16 cellular contexts compared by ENCODE assay signal in genomic region chr17:74451557-74451956, GRCh38. TPM values are rescaled to one million over a fixed set of nuclear protein-coding genes. Genes with fewer than 3 reads are reported as not detected.
A peak's percentile ranks its signal among the peaks of the same experiment; 100 is the strongest.
DNase-seq lines count a peak whose midpoint lies in the region; ATAC-seq, FAIRE-seq and TF ChIP-seq lines count a peak whose summit lies in the region.
"Had no signal": no experiment of that assay in that cellular context is flagged by ENCODE, and none has a peak within 500 bp of the region (broad histone marks: within the 10 kb centered on the region; RNA-seq: fewer than 3 reads in every experiment).

No MANE protein-coding gene starts in this region.

- POLR2A ChIA-PET in RWPE1 (lab: Yijun Ruan, JAX; ENCODE audit: low non-redundant PET): no interaction called here
- POLR2A ChIA-PET in K562 (lab: Yijun Ruan, JAX): no interaction called here

- CTCF ChIA-PET in RWPE1 (lab: Yijun Ruan, JAX): interaction anchor here (1.0 to 1.4 kb wide), 2 partner anchors 71 to 95 kb away, joined by 3 read pairs; no protein-coding TSS in a partner anchor
- CTCF ChIA-PET in K562 (lab: Yijun Ruan, JAX; ENCODE audit: low intra/inter-chr PET ratio): no interaction called here

- H3K4me1 ChIP-seq in K562 (replicated peaks in 1 of 2; ENCODE audit: control insufficient read depth in 2 of 2, insufficient read depth in 2 of 2, low read length in 2 of 2) (peaks cover 11 to 26% of the 10 kb centered on the region in 2 experiments; a peak in 4 of 5 replicates), lower lobe of right lung (peaks cover 34% of the 10 kb centered on the region)

- H3K36me3 ChIP-seq in K562 (ENCODE audit: control insufficient read depth, insufficient read depth, low read length) (no peaks in the 10 kb centered on the region), lower lobe of right lung (no peaks in the 10 kb centered on the region)

- no peak for FAIRE-seq in K562 (lab: Jason Lieb, UNC)

- intact Hi-C loops in K562 (cut with micrococcal nuclease) (no loop called here), lower lobe of right lung (cut with DNase I) (no loop called here)

- H3K4me3 ChIP-seq in K562 (no peak overlapping the region), lower lobe of right lung (no peak overlapping the region)

- no peak overlapping the region for H3K9ac ChIP-seq in K562 (ENCODE audit: insufficient read depth in 1 of 2, low read depth in 2 of 2, low read length in 2 of 2)

- no peak for TF ChIP-seq RAD21 in K562 (CRISPR knock-in tag; conservative IDR thresholded peaks at IDR 0.05 in 1 of 2, IDR thresholded peaks at IDR 0.05 in 1 of 2)

- H4K20me1 ChIP-seq in K562 (replicated peaks; ENCODE audit: control insufficient read depth, insufficient read depth, low read length): no peaks in the 10 kb centered on the region

- ATAC-seq in K562: no peak
- ATAC-seq in lower lobe of right lung: no peak

- H3K9me3 ChIP-seq in K562 (replicated peaks; ENCODE audit: control insufficient read depth, insufficient read depth, low read depth, low read length): no peaks in the 10 kb centered on the region
- no peaks in the 10 kb centered on the region for H3K9me3 ChIP-seq in lower lobe of right lung
- H3K9me3 ChIP-seq: Caco-2 had no signal

- no peaks in the 10 kb centered on the region for H3K9me1 ChIP-seq in K562 (ENCODE audit: control insufficient read depth, insufficient read depth, low read length)

- H3K27ac ChIP-seq in RWPE1 (peak overlapping the region; percentile 76), K562 (ENCODE audit: extremely low read depth, low read depth, low read length) (no peak overlapping the region), lower lobe of right lung (peak overlapping the region; percentile 76), temporal lobe (ENCODE audit: low read depth, low read length) (peak overlapping the region; percentile 85)

- H3K4me2 ChIP-seq in K562 (ENCODE audit: insufficient read depth, low read length): no peak overlapping the region

- TF ChIP-seq CTCF in RWPE1 (conservative IDR thresholded peaks at IDR 0.05; ENCODE audit: low read depth): no peak
- TF ChIP-seq CTCF in K562 (IDR thresholded peaks at IDR 0.05 in 2 of 3, conservative IDR thresholded peaks at IDR 0.05 in 1 of 3; ENCODE audit: insufficient read depth in 2 of 3, low read depth in 1 of 3, low read length in 3 of 3): no peak
- no peak for TF ChIP-seq CTCF in lower lobe of right lung (IDR thresholded peaks at IDR 0.05)

- no TSS peak for BruUV-seq in K562 (replicated peaks; lab: Mats Ljungman, UMichigan)

- no peak for TF ChIP-seq EP300 in K562 (IDR thresholded peaks at IDR 0.05; ENCODE audit: low read length)

- H3K79me2 ChIP-seq in K562 (ENCODE audit: control insufficient read depth, insufficient read depth, low read length): no peaks in the 10 kb centered on the region

- H3K27me3 ChIP-seq in K562 (ENCODE audit: control insufficient read depth in 2 of 2, insufficient read depth in 2 of 2, low read length in 2 of 2): peaks cover 9 to 44% of the 10 kb centered on the region in 2 experiments; a peak in 3 of 5 replicates
- H3K27me3 ChIP-seq in lower lobe of right lung (ENCODE audit: low read depth): no peaks in the 10 kb centered on the region

- DNase-seq in RWPE1 (ENCODE audit: low spot score): no peak
- DNase-seq in K562 (ENCODE audit: extremely low read depth in 1 of 4, low spot score in 3 of 4): no peak
- DNase-seq in lower lobe of right lung: no peak
- no peak for DNase-seq in UCSD-AML1 (lab: John Stamatoyannopoulos, UW; ENCODE audit: unreplicated experiment)
- DNase-seq in DMS53 treated with DMSO at 0.1 percent for 48 hours (lab: John Stamatoyannopoulos, UW; ENCODE audit: unreplicated experiment): no peak
- DNase-seq in T-helper 2 cell: no peak
- DNase-seq: Caco-2; CD4-positive, CD25-positive, alpha-beta regulatory T cell; EL; HFFc6; IMR-90; Kasumi-1; MM.1S had no signal

- 21% methylated on average over 6 of the region's 6 CpGs for WGBS in K562 (ENCODE audit: insufficient coverage, low coverage, missing lambda C conversion rate)

- no peak for TF ChIP-seq POLR2A in K562 (conservative IDR thresholded peaks at IDR 0.05)

- in situ Hi-C loops in K562 (cut with MboI): no loop called here

- no peak overlapping the region for H2AFZ ChIP-seq in K562 (ENCODE audit: low read depth, low read length)

TF ChIP-seq in K562, 482 proteins besides CTCF, POLR2A, EP300 and RAD21:
- peak; percentile 52 for TF ChIP-seq ZNF121 (CRISPR knock-in tag; conservative IDR thresholded peaks at IDR 0.05)
- no peak for TF ChIP-seq GATA2 (CRISPR knock-in tag; IDR thresholded peaks at IDR 0.05)
- TF ChIP-seq TFAP4 (CRISPR knock-in tag; IDR thresholded peaks at IDR 0.05; ENCODE audit: borderline replicate concordance): no peak

RNA-seq across cellular contexts. Expression of gene CD300A, which starts 14.9 kb away (rescaled TPM):
- total RNA-seq in K562 (2011; cell fraction: chromatin; rRNA removed; ENCODE audit: low replicate concordance): 0.51 and 0.56 TPM in 2 replicates
- 0.39 and 0.67 TPM in 2 replicates for total RNA-seq in K562 (2011; cell fraction: nucleolus; rRNA removed)
- 0.44 and 0.92 TPM in 2 replicates for total RNA-seq in K562 (2011; cell fraction: nucleoplasm; rRNA removed)
- total RNA-seq in K562 (2014; rRNA removed): 0.23 and 0.49 TPM in 2 replicates
- 0.22 and 0.29 TPM in 2 replicates for total RNA-seq in K562 (2014; rRNA removed; fragmentation: Illumina TruSeq; extraction: Trizol)
- 0.76 and 0.79 TPM in 2 replicates for total RNA-seq in K562 (2015; rRNA removed; fragmentation: Illumina TruSeq; extraction: Trizol)
- total RNA-seq in K562 (2021): 0.36 and 0.44 TPM in 2 replicates
- 1.7 and 19.7 TPM in 2 replicates for polyA plus RNA-seq in K562 (2011; rRNA removed)
- 1.4 and 20.9 TPM in 2 replicates for polyA plus RNA-seq in K562 (2011; cell fraction: cytosol; rRNA removed)
- polyA plus RNA-seq in K562 (2011; cell fraction: nucleus; rRNA removed): 1.1 and 15.8 TPM in 2 replicates
- polyA plus RNA-seq in K562 (2012): 2.3 and 9.5 TPM in 2 replicates
- 0.39 and 0.50 TPM in 2 replicates for polyA plus RNA-seq in K562 (2014; fragmentation: Illumina TruSeq; extraction: Trizol)
- polyA plus RNA-seq in K562 (2014; fragmentation: Nextera tagmentation; extraction: Ambion mirVana): under 1 TPM in 1 of 2 experiments, not detected in 1; 0.21 TPM
- polyA plus RNA-seq in K562 (2014; rRNA removed): 0.26 and 0.50 TPM in 2 replicates
- polyA minus RNA-seq in K562 (2011; rRNA and poly(A)+ RNA removed): 0.60 and 6.1 TPM in 2 replicates
- 5.7 TPM in 1 of 2 replicates, not detected in the other for polyA minus RNA-seq in K562 (2011; cell fraction: cytosol; rRNA and poly(A)+ RNA removed)
- polyA minus RNA-seq in K562 (2011; cell fraction: nucleus; rRNA and poly(A)+ RNA removed): 5.3 TPM in 1 of 2 replicates, not detected in the other
- total RNA-seq in lower lobe of right lung: 27.8 TPM
- 2.0 TPM for total RNA-seq in temporal lobe
- total RNA-seq: Caco-2, H4, HFFc6, HT-29, IMR-90 had no signal
- polyA plus RNA-seq: IMR-90 had no signal

RNA-seq across cellular contexts. Expression of gene GPRC5C, which starts 19.7 kb away (rescaled TPM):
- total RNA-seq in K562 (2011; cell fraction: chromatin; rRNA removed; ENCODE audit: low replicate concordance): 2.8 and 8.7 TPM in 2 replicates
- 8.9 and 15.5 TPM in 2 replicates for total RNA-seq in K562 (2011; cell fraction: nucleolus; rRNA removed)
- total RNA-seq in K562 (2011; cell fraction: nucleoplasm; rRNA removed): 4.5 and 7.9 TPM in 2 replicates
- total RNA-seq in K562 (2014; rRNA removed): 6.5 and 7.6 TPM in 2 replicates
- total RNA-seq in K562 (2014; rRNA removed; fragmentation: Illumina TruSeq; extraction: Trizol): 1.1 and 1.6 TPM in 2 replicates
- total RNA-seq in K562 (2015; rRNA removed; fragmentation: Illumina TruSeq; extraction: Trizol): 4.1 and 4.4 TPM in 2 replicates
- 6.4 and 7.8 TPM in 2 replicates for total RNA-seq in K562 (2021)
- polyA plus RNA-seq in K562 (2011; rRNA removed): 9.0 and 85.5 TPM in 2 replicates
- polyA plus RNA-seq in K562 (2011; cell fraction: cytosol; rRNA removed): 26.1 and 77.2 TPM in 2 replicates
- 13.3 and 92.4 TPM in 2 replicates for polyA plus RNA-seq in K562 (2011; cell fraction: nucleus; rRNA removed)
- polyA plus RNA-seq in K562 (2012): 8.7 and 24.4 TPM in 2 replicates
- 2.1 and 4.1 TPM in 2 replicates for polyA plus RNA-seq in K562 (2014; fragmentation: Illumina TruSeq; extraction: Trizol)
- polyA plus RNA-seq in K562 (2014; fragmentation: Nextera tagmentation; extraction: Ambion mirVana): under 1 TPM; 0.28 to 0.41 TPM
- polyA plus RNA-seq in K562 (2014; rRNA removed): 5.9 and 9.6 TPM in 2 replicates
- 4.1 and 15.3 TPM in 2 replicates for polyA minus RNA-seq in K562 (2011; rRNA and poly(A)+ RNA removed)
- 7.9 and 36.4 TPM in 2 replicates for polyA minus RNA-seq in K562 (2011; cell fraction: cytosol; rRNA and poly(A)+ RNA removed)
- polyA minus RNA-seq in K562 (2011; cell fraction: nucleus; rRNA and poly(A)+ RNA removed): 4.0 and 28.7 TPM in 2 replicates
- 58.2 TPM for total RNA-seq in lower lobe of right lung
- 4.2 TPM for total RNA-seq in temporal lobe
- total RNA-seq: CD4-positive, CD25-positive, alpha-beta regulatory T cell; HFFc6; IMR-90 had no signal
- polyA plus RNA-seq: CD4-positive, CD25-positive, alpha-beta regulatory T cell; IMR-90 had no signal
